8 cellular contexts compared by ENCODE assay signal in the genomic region with DNA sequence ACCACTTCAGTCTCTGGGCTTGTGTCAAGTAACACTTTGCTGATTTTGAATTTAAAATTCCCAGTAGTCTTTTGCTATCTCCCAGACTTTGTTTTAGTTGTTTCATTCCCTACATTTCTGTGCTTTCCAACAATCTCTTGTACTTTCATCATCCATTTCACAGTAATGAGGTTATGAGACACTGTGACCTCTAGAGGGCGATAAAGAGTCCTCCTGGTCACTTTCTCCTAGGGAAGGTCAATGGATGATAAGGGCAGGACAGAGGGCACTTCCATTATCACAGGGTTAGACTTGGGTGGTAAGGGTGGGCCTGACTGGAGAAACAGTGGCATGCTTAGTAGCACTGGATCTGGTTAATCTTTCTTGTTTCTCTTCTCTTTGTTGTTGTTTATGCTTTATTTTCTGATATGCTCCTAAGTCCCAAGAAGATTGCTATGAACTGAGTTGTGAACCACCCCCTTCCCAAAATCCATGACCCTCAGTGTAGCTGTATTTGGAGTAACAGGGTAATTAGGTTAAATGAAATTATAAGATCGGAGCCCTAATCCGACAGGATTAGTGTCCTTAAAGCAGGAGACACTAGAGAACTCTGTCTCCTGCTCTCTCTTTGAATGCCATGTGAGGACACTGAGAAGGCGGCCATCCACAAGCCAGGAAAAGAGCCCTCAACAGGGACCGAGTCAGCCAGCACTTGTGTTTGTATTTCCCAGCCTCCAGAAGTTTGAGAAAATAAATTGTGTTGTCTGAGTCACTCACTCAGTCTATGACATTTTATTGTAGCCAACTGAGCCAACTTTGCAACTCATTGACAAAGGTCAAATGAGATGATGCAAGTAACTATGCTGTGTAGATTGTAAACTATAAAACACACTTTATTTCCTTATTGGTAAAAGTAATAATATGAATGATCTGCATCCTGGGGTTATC.
A peak's percentile ranks its signal among the peaks of the same experiment; 100 is the strongest.
DNase-seq lines count a peak whose midpoint lies in the region; ATAC-seq and TF ChIP-seq lines count a peak whose summit lies in the region.

No MANE protein-coding gene starts in this region.

- H3K4me3 ChIP-seq in AG10803 (ENCODE audit: low read length) = no peak overlapping the region
- no peak overlapping the region for H3K4me3 ChIP-seq in fibroblast of villous mesenchyme (ENCODE audit: low read depth, low read length)
- H3K4me3 ChIP-seq in retinal pigment epithelial cell (ENCODE audit: low read length) = no peak overlapping the region

- peak; percentile 66 for ATAC-seq in GM18498 (IDR thresholded peaks at IDR 0.05; ENCODE audit: unreplicated experiment)
- ATAC-seq in HG03159 (IDR thresholded peaks at IDR 0.05; ENCODE audit: unreplicated experiment) = peak; percentile 77

- peak; percentile 0 for DNase-seq in AG10803 (ENCODE audit: low read depth)
- DNase-seq in OCI-M2 (lab: John Stamatoyannopoulos, UW; ENCODE audit: unreplicated experiment) = peak; percentile 3
- peak; percentile 25 for DNase-seq in fibroblast of villous mesenchyme (ENCODE audit: low read depth)
- no peak for DNase-seq in retinal pigment epithelial cell (ENCODE audit: low read depth)
- DNase-seq in stimulated activated CD4-positive, alpha-beta T cell treated with anti-CD3 and anti-CD28 coated beads, Interleukin-4, amount 100 ng/mL, for 24 hours = no peak
- DNase-seq in T1000 (lab: John Stamatoyannopoulos, UW) = no peak

- TF ChIP-seq CTCF in AG10803 (conservative IDR thresholded peaks at IDR 0.05; ENCODE audit: low read length) (peak; percentile 42), fibroblast of villous mesenchyme (IDR thresholded peaks at IDR 0.05; ENCODE audit: insufficient read depth, low read depth, low read length) (peak; percentile 54), retinal pigment epithelial cell (conservative IDR thresholded peaks at IDR 0.05; ENCODE audit: low read depth, low read length) (peak; percentile 77)

Comparison
In these comparisons a context has a peak if more than half of its experiments do, and no peak if none do; other contexts are left out.
1. DNase-seq: peak in AG10803 (single experiment), OCI-M2 (single experiment) and fibroblast of villous mesenchyme (single experiment); none in retinal pigment epithelial cell (single experiment), stimulated activated CD4-positive, alpha-beta T cell treated with anti-CD3 and anti-CD28 coated beads, Interleukin-4, amount 100 ng/mL, for 24 hours (single experiment) and T1000 (single experiment).
2. Peak in every context shown above with its lines, with median percentiles within 50 percentile points of each other: CTCF ChIP-seq.